2 cellular contexts compared by ENCODE assay signal in genomic region chr5:43366680-43367246, GRCh38. TPM values are rescaled to one million over a fixed set of nuclear protein-coding genes. Genes with fewer than 3 reads are reported as not detected.
"Had no signal": no experiment of that assay in that cellular context is flagged by ENCODE, and none has a peak within 500 bp of the region (broad histone marks: within the 10 kb centered on the region; RNA-seq: fewer than 3 reads in every experiment).

No MANE protein-coding gene starts in this region.

RNA-seq across cellular contexts. Expression of gene CCL28, which starts 45.4 kb away (rescaled TPM):
- total RNA-seq: ascending aorta, cardiac muscle cell had no signal
- polyA plus RNA-seq: cardiac muscle cell had no signal
